ENCODE assay signal across 17 cellular contexts in the genomic region with DNA sequence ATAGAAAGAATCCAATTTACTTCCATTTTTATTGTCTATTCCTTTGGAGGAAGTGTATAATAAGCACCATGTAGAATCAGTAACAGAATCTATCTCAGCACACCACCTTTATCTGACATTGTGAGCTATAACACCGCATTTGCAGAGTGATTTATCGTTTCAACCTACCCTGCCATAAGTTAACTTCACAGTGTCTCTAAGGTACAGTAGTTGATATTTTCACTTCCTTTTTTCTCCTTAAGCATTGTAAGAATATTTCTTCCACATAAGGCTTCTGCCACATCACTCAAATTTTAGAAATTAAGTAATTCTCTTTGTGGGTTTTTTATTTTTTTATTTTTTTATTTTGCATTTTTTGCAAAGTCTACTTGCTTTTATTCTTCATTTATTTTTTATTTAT.
A peak's percentile ranks its signal among the peaks of the same experiment; 100 is the strongest.
DNase-seq lines count a peak whose midpoint lies in the region; ATAC-seq, FAIRE-seq and TF ChIP-seq lines count a peak whose summit lies in the region.
"Had no signal": no experiment of that assay in that cellular context is flagged by ENCODE, and none has a peak within 500 bp of the region (broad histone marks: within the 10 kb centered on the region; RNA-seq: fewer than 3 reads in every experiment).

No MANE protein-coding gene starts in this region.

- DNase-seq in GM12891 (ENCODE audit: insufficient read length, low spot score), result no peak
- peak; percentile 40 for DNase-seq in MV-4-11 (lab: John Stamatoyannopoulos, UW)
- DNase-seq in ecto neural progenitor cell (ENCODE audit: low spot score), result no peak
- no peak for DNase-seq in activated CD4-positive, alpha-beta T cell treated with anti-CD3 and anti-CD28 coated beads, Interleukin-2, amount 50 U/mL, for 1 hour
- no peak for DNase-seq in right lobe of liver
- DNase-seq: C1 segment of cervical spinal cord; Calu3; CD4-positive, alpha-beta memory T cell; COR-L47; DMS79 treated with DMSO at 0.1 percent for 48 hours; GF-D8; GOT3; HFFc6 had no signal

- no peak overlapping the region for H3K27ac ChIP-seq in right lobe of liver

- H3K4me1 ChIP-seq in right lobe of liver, result no peaks in the 10 kb centered on the region
- H3K4me1 ChIP-seq: HAP-1 had no signal

- H3K36me3 ChIP-seq in right lobe of liver, result no peaks in the 10 kb centered on the region
- H3K36me3 ChIP-seq: HAP-1 had no signal

- H3K9me3 ChIP-seq in right lobe of liver, result no peaks in the 10 kb centered on the region
- H3K9me3 ChIP-seq: HAP-1 had no signal

- no peaks in the 10 kb centered on the region for H3K27me3 ChIP-seq in right lobe of liver

- intact Hi-C loops in right lobe of liver (cut with DNase I), result no loop called here

- FAIRE-seq in GM12891 (lab: Jason Lieb, UNC), result no peak
- FAIRE-seq: GM18507, H54 had no signal

- no peak for TF ChIP-seq CTCF in right lobe of liver (IDR thresholded peaks at IDR 0.05)

- ATAC-seq in GM18502 (IDR thresholded peaks at IDR 0.05; ENCODE audit: poor library complexity, unreplicated experiment) (peak; percentile 46), right lobe of liver (no peak)

- no peak overlapping the region for H3K4me3 ChIP-seq in right lobe of liver
- H3K4me3 ChIP-seq: HAP-1 had no signal

- 92% methylated on average over 2 of the region's 2 CpGs for WGBS in right lobe of liver (ENCODE audit: insufficient coverage, low coverage, low lambda C conversion rate, missing lambda C conversion rate)

- no peak for TF ChIP-seq POLR2A in GM12891 (IDR thresholded peaks at IDR 0.05; ENCODE audit: low read depth, low read length)
- TF ChIP-seq POLR2A in right lobe of liver (IDR thresholded peaks at IDR 0.05), result no peak

TF ChIP-seq in GM12891, 5 proteins besides CTCF, POLR2A, EP300 and RAD21:
- TF ChIP-seq PAX5 (IDR thresholded peaks at IDR 0.05; ENCODE audit: insufficient read depth, low read length, severe bottlenecking) (no peak), SPI1 (IDR thresholded peaks at IDR 0.05; ENCODE audit: low read depth, low read length) (peak; percentile 69)
TF ChIP-seq in GM12891: peak in this region for 1.
